In genomic region chr2:134582547-134582899, GRCh38 we compare ENCODE assay signal across 1 cellular context.
TF ChIP-seq lines count a peak whose summit lies in the region.

No MANE protein-coding gene starts in this region.

TF ChIP-seq in HepG2, 621 proteins besides CTCF, POLR2A, EP300 and RAD21 (continued from another document):
- TF ChIP-seq ZHX1 (CRISPR knock-in tag; IDR thresholded peaks at IDR 0.05; ENCODE audit: low read depth) = no peak
TF ChIP-seq in HepG2: peak in this region for 0.
